ENCODE assay signal across 20 cellular contexts in genomic region chrX:20585782-20586181, GRCh38.
A peak's percentile ranks its signal among the peaks of the same experiment; 100 is the strongest.
DNase-seq lines count a peak whose midpoint lies in the region; ATAC-seq and TF ChIP-seq lines count a peak whose summit lies in the region.
"Had no signal": no experiment of that assay in that cellular context is flagged by ENCODE, and none has a peak within 500 bp of the region (broad histone marks: within the 10 kb centered on the region; RNA-seq: fewer than 3 reads in every experiment).

No MANE protein-coding gene starts in this region.

- POLR2A ChIA-PET in activated CD4-positive, alpha-beta T cell treated with anti-CD3 and anti-CD28 coated beads for 36 hours (lab: Charles Lee): no interaction called here

- H3K9me3 ChIP-seq in cardiac muscle cell (ENCODE audit: low read depth) (no peaks in the 10 kb centered on the region), left lung (no peaks in the 10 kb centered on the region)
- H3K9me3 ChIP-seq: HAP-1 had no signal

- TF ChIP-seq CTCF in cardiac muscle cell (IDR thresholded peaks at IDR 0.05; ENCODE audit: low read depth, low read length) (no peak), choroid plexus epithelial cell (conservative IDR thresholded peaks at IDR 0.05; ENCODE audit: low read depth, low read length) (no peak), left lung (IDR thresholded peaks at IDR 0.05) (no peak)

- H3K9me3 Mint-ChIP-seq in activated CD4-positive, alpha-beta T cell treated with anti-CD3 and anti-CD28 coated beads for 36 hours (ENCODE audit: low read depth): no peaks in the 10 kb centered on the region

- peak overlapping the region; percentile 23 for H3K27ac ChIP-seq in cardiac muscle cell
- no peak overlapping the region for H3K27ac ChIP-seq in left lung
- H3K27ac ChIP-seq: 22Rv1 had no signal

- H3K36me3 ChIP-seq in cardiac muscle cell (no peaks in the 10 kb centered on the region), left lung (no peaks in the 10 kb centered on the region)
- H3K36me3 ChIP-seq: HAP-1 had no signal

- CTCF ChIA-PET in activated CD4-positive, alpha-beta T cell treated with anti-CD3 and anti-CD28 coated beads for 36 hours (lab: Charles Lee): no interaction called here

- H3K4me3 ChIP-seq in cardiac muscle cell (no peak overlapping the region), choroid plexus epithelial cell (ENCODE audit: low read depth, low read length) (no peak overlapping the region), left lung (no peak overlapping the region)
- H3K4me3 ChIP-seq: GM23338, HAP-1 had no signal

- H3K4me1 ChIP-seq in cardiac muscle cell (ENCODE audit: low read depth) (no peaks in the 10 kb centered on the region), left lung (no peaks in the 10 kb centered on the region)
- H3K4me1 ChIP-seq: HAP-1 had no signal

- ATAC-seq in left ventricle myocardium superior (no peak), left lung (peak; percentile 57), GM21619 (IDR thresholded peaks at IDR 0.05; ENCODE audit: unreplicated experiment) (no peak)
- ATAC-seq in activated CD4-positive, alpha-beta T cell treated with anti-CD3 and anti-CD28 coated beads for 36 hours: no peak
- ATAC-seq: GM23338 had no signal

- H3K4me3 Mint-ChIP-seq in activated CD4-positive, alpha-beta T cell treated with anti-CD3 and anti-CD28 coated beads for 36 hours: no peak overlapping the region
- H3K4me3 Mint-ChIP-seq: GM23338 had no signal

- DNase-seq in cardiac muscle cell (ENCODE audit: low read depth in 1 of 2, low spot score in 1 of 2) (peak; percentile 0 to 25), left ventricle myocardium superior (no peak), choroid plexus epithelial cell (ENCODE audit: low read depth) (peak; percentile 6), left lung (no peak), GF-D8 (lab: John Stamatoyannopoulos, UW) (no peak)
- no peak for DNase-seq in activated CD8-positive, alpha-beta memory T cell treated with anti-CD3 and anti-CD28 coated beads, Interleukin-2, amount 50 U/mL, for 4 hours
- DNase-seq in activated CD4-positive, alpha-beta T cell treated with anti-CD3 and anti-CD28 coated beads for 36 hours: no peak
- DNase-seq: ACHN, KG1, NCI-H1092, NCI-H1436, NCI-H187 treated with DMSO at 0.1 percent for 48 hours, NCI-H2107, NCI-H510A, NCI-H748 treated with DMSO at 0.1 percent for 48 hours had no signal

- H3K36me3 Mint-ChIP-seq in activated CD4-positive, alpha-beta T cell treated with anti-CD3 and anti-CD28 coated beads for 36 hours (ENCODE audit: low read depth): no peaks in the 10 kb centered on the region
- H3K36me3 Mint-ChIP-seq: CD14-positive monocyte had no signal

- H3K4me1 Mint-ChIP-seq in activated CD4-positive, alpha-beta T cell treated with anti-CD3 and anti-CD28 coated beads for 36 hours: no peaks in the 10 kb centered on the region
- H3K4me1 Mint-ChIP-seq: CD14-positive monocyte had no signal

- H3K27ac Mint-ChIP-seq in activated CD4-positive, alpha-beta T cell treated with anti-CD3 and anti-CD28 coated beads for 36 hours: no peak overlapping the region
- H3K27ac Mint-ChIP-seq: CD14-positive monocyte, GM23338 had no signal

- peaks cover 2% of the 10 kb centered on the region for H3K27me3 Mint-ChIP-seq in activated CD4-positive, alpha-beta T cell treated with anti-CD3 and anti-CD28 coated beads for 36 hours

- H3K27me3 ChIP-seq in cardiac muscle cell: no peaks in the 10 kb centered on the region
- no peaks in the 10 kb centered on the region for H3K27me3 ChIP-seq in left lung

- intact Hi-C loops in left ventricle myocardium superior (cut with micrococcal nuclease) (no loop called here), left lung (cut with DNase I) (no loop called here)
- intact Hi-C loops in activated CD4-positive, alpha-beta T cell treated with anti-CD3 and anti-CD28 coated beads for 36 hours (cut with DNase I, micrococcal nuclease): no loop called here

Comparison
In these comparisons a context has a peak if more than half of its experiments do, and no peak if none do; other contexts are left out.
1. DNase-seq: peak in cardiac muscle cell (2 of 2) and choroid plexus epithelial cell (single experiment); none in left ventricle myocardium superior (single experiment), left lung (0 of 2), activated CD8-positive, alpha-beta memory T cell treated with anti-CD3 and anti-CD28 coated beads, Interleukin-2, amount 50 U/mL, for 4 hours (single experiment), GF-D8 (single experiment) and activated CD4-positive, alpha-beta T cell treated with anti-CD3 and anti-CD28 coated beads for 36 hours (single experiment).